Comparison of ENCODE assay signal across 27 cellular contexts in the genomic region with DNA sequence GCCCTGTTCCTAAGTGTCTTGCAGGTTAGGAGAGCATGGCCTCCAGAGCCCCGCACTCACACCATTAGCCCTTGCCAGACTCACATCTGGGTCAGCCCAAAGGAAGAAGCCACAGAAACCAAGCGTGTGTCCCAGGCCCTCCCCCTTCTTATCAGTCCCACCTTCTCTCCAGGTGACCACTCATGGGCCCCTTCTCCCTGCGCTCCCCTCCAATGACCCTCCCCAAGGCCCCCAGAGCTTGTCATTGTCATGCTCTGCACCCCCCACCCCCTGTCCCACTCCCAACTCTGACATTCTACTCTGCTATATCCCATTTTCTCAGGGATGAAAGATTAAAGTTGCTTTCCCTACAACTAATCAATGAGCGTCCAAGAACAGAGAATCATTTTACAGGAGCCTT. TPM values are rescaled to one million over a fixed set of nuclear protein-coding genes. Genes with fewer than 3 reads are reported as not detected.
"Had no signal": no experiment of that assay in that cellular context is flagged by ENCODE, and none has a peak within 500 bp of the region (broad histone marks: within the 10 kb centered on the region; RNA-seq: fewer than 3 reads in every experiment).

No MANE protein-coding gene starts in this region.

- ATAC-seq: activated CD4-positive, CD25-positive, alpha-beta regulatory T cell treated with anti-CD3 and anti-CD28 coated beads, Interleukin-2, amount 50 U/mL, for 24 hours; activated CD8-positive, alpha-beta T cell treated with anti-CD3 and anti-CD28 coated beads for 36 hours; activated naive CD4-positive, alpha-beta T cell treated with anti-CD3 and anti-CD28 coated beads, Interleukin-2, amount 50 U/mL, for 72 hours; gastroesophageal sphincter; heart right ventricle had no signal

- H3K27me3 Mint-ChIP-seq: activated B cell treated with CpG ODN at 0.5 μM for 24 hours; activated CD8-positive, alpha-beta T cell treated with anti-CD3 and anti-CD28 coated beads for 36 hours had no signal

- H3K36me3 Mint-ChIP-seq: activated naive CD4-positive, alpha-beta T cell treated with anti-CD3 and anti-CD28 coated beads, Interleukin-2, amount 10 ng/mL, durations not matched to agents 7 days and 5 days; activated naive CD8-positive, alpha-beta T cell treated with anti-CD3 and anti-CD28 coated beads, Interleukin-2, amount 10 ng/mL, durations not matched to agents 7 days and 5 days had no signal

- H3K4me1 Mint-ChIP-seq: activated B cell treated with CpG ODN at 0.5 μM for 24 hours; activated naive CD4-positive, alpha-beta T cell treated with anti-CD3 and anti-CD28 coated beads, Interleukin-2, amount 10 ng/mL, durations not matched to agents 7 days and 5 days; activated naive CD8-positive, alpha-beta T cell treated with anti-CD3 and anti-CD28 coated beads, Interleukin-2, amount 10 ng/mL, durations not matched to agents 7 days and 5 days; brain; central memory CD8-positive, alpha-beta T cell had no signal

- H3K9me3 ChIP-seq: ascending aorta, breast epithelium, heart right ventricle had no signal

- H3K9me3 Mint-ChIP-seq: activated CD8-positive, alpha-beta T cell treated with anti-CD3 and anti-CD28 coated beads for 36 hours; activated naive CD4-positive, alpha-beta T cell treated with anti-CD3 and anti-CD28 coated beads, Interleukin-2, amount 10 ng/mL, durations not matched to agents 7 days and 5 days; activated naive CD8-positive, alpha-beta T cell treated with anti-CD3 and anti-CD28 coated beads, Interleukin-2, amount 10 ng/mL, durations not matched to agents 7 days and 5 days; activated T-helper 1 cell treated with anti-CD3 and anti-CD28 coated beads, Interleukin-12 subunit alpha, Interleukin-12 subunit beta, Interleukin-2, Interleukin-4 antibody, amounts not matched to agents 30 ng/mL and 10 ng/mL and 1 ng/mL, durations not matched to agents 14 hours and 24 hours and 36 hours; activated T-helper 2 cell treated with anti-CD3 and anti-CD28 coated beads, Interferon-gamma antibody, Interleukin-2, Interleukin-4, amounts not matched to agents 10 μg/mL and 5 μg/mL and 100 μg/mL, durations not matched to agents 14 hours and 24 hours and 36 hours; central memory CD8-positive, alpha-beta T cell had no signal

- DNase-seq: activated B cell treated with CpG ODN at 0.5 μM for 24 hours; activated CD4-positive, alpha-beta T cell treated with anti-CD3 and anti-CD28 coated beads for 48 hours; activated CD4-positive, alpha-beta T cell treated with anti-CD3 and anti-CD28 coated beads, Interleukin-2, amount 50 U/mL, for 1 hour; activated CD4-positive, alpha-beta T cell treated with anti-CD3 and anti-CD28 coated beads, Interleukin-2, amount 50 U/mL, for 48 hours; activated CD8-positive, alpha-beta T cell treated with anti-CD3 and anti-CD28 coated beads for 36 hours; activated gamma-delta T cell; activated naive CD4-positive, alpha-beta T cell; activated naive CD4-positive, alpha-beta T cell treated with anti-CD3 and anti-CD28 coated beads, Interleukin-2, amount 10 ng/mL, durations not matched to agents 7 days and 5 days; activated naive CD8-positive, alpha-beta T cell treated with anti-CD3 and anti-CD28 coated beads, Interleukin-2, amount 10 ng/mL, durations not matched to agents 7 days and 5 days; activated T-cell treated with anti-CD3 and anti-CD28 coated beads, Interleukin-2, amount 50 U/mL, for 1 hour; activated T-cell treated with anti-CD3 and anti-CD28 coated beads, Interleukin-2, amount 50 U/mL, for 48 hours; cortex of kidney; dermis blood vessel endothelial cell; effector CD8-positive, alpha-beta T cell; foreskin melanocyte; heart right ventricle; T1000; WERI-Rb-1 had no signal

- H3K4me3 Mint-ChIP-seq: activated B cell treated with CpG ODN at 0.5 μM for 24 hours; activated CD8-positive, alpha-beta T cell treated with anti-CD3 and anti-CD28 coated beads for 36 hours; activated naive CD4-positive, alpha-beta T cell treated with anti-CD3 and anti-CD28 coated beads, Interleukin-2, amount 10 ng/mL, durations not matched to agents 7 days and 5 days; activated naive CD8-positive, alpha-beta T cell treated with anti-CD3 and anti-CD28 coated beads, Interleukin-2, amount 10 ng/mL, durations not matched to agents 7 days and 5 days; activated T-helper 1 cell treated with anti-CD3 and anti-CD28 coated beads, Interleukin-12 subunit alpha, Interleukin-12 subunit beta, Interleukin-2, Interleukin-4 antibody, amounts not matched to agents 30 ng/mL and 10 ng/mL and 1 ng/mL, durations not matched to agents 14 hours and 24 hours and 36 hours; brain; central memory CD8-positive, alpha-beta T cell had no signal

- H3K27ac Mint-ChIP-seq: activated B cell treated with CpG ODN at 0.5 μM for 24 hours; activated CD8-positive, alpha-beta T cell treated with anti-CD3 and anti-CD28 coated beads for 36 hours; activated naive CD4-positive, alpha-beta T cell treated with anti-CD3 and anti-CD28 coated beads, Interleukin-2, amount 10 ng/mL, durations not matched to agents 7 days and 5 days; activated naive CD4-positive, alpha-beta T cell treated with anti-CD3 and anti-CD28 coated beads, Interleukin-2, amount 50 U/mL, for 72 hours; activated naive CD8-positive, alpha-beta T cell treated with anti-CD3 and anti-CD28 coated beads, Interleukin-2, amount 10 ng/mL, durations not matched to agents 7 days and 5 days; activated T-helper 1 cell treated with anti-CD3 and anti-CD28 coated beads, Interleukin-12 subunit alpha, Interleukin-12 subunit beta, Interleukin-2, Interleukin-4 antibody, amounts not matched to agents 30 ng/mL and 10 ng/mL and 1 ng/mL, durations not matched to agents 14 hours and 24 hours and 36 hours; activated T-helper 2 cell treated with anti-CD3 and anti-CD28 coated beads, Interferon-gamma antibody, Interleukin-2, Interleukin-4, amounts not matched to agents 10 μg/mL and 5 μg/mL and 100 μg/mL, durations not matched to agents 14 hours and 24 hours and 36 hours; brain had no signal

RNA-seq across cellular contexts. Expression of gene CAPN14, which starts 30.1 kb away (rescaled TPM):
- total RNA-seq: ascending aorta, dermis blood vessel endothelial cell had no signal

RNA-seq across cellular contexts. Expression of gene GALNT14, which starts 48.9 kb away (rescaled TPM):
- total RNA-seq: activated naive CD8-positive, alpha-beta T cell treated with anti-CD3 and anti-CD28 coated beads, Interleukin-2, amount 10 ng/mL, durations not matched to agents 7 days and 5 days; ascending aorta had no signal
